ENCODE assay signal across 8 cellular contexts in genomic region chr20:20799913-20800312, GRCh38.
"Had no signal": no experiment of that assay in that cellular context is flagged by ENCODE, and none has a peak within 500 bp of the region (broad histone marks: within the 10 kb centered on the region; RNA-seq: fewer than 3 reads in every experiment).

No MANE protein-coding gene starts in this region.

- H3K4me3 ChIP-seq: GM23248, K562 had no signal

- ATAC-seq: K562 had no signal

- DNase-seq: GM23248, GOT3, H9, HCEC 1CT, HFFc6, IMR-90, KG1 had no signal

- H2AFZ ChIP-seq: GM23248 had no signal

- H3K27ac ChIP-seq: GM23248 had no signal
